In the genomic region with DNA sequence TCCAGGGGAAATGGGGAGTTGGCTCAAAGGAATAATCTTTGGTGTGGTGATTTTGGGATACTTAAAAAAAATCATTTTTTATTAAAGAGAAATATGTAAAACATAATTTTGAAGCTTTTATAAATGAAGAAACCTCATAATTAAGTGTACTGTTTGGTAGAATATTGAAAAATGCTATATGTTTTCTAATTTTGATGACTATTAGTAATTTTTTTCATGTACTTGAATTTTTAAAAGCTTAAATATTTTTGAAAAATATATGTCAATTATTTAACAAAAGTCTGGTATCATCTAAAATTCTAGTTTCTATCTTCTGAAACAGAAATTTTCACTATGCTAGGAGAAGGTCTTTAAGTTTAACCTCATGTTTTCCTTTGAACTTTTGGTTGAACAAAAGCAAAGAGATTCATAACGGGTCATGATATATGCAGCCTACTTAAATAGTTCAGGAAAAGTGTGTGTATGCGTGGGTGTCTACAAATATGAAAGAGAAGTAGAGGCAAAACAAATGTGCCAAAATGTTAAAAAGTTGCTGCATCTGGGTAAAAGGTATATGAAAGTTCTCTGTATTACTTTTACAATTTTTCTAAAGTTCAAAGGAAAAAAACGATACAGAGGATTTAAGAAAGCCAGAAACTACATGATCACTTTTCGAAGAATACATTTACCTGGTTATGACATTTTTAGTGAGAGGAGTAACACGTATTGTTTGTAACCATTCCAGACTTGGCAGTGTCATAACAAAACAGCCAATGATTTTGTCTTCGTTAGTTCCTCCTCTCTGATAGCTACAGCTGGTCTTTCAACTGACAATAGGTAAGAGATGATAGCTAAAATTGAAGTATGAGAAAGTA, we compare ENCODE assay signal across 13 cellular contexts.
"Had no signal": no experiment of that assay in that cellular context is flagged by ENCODE, and none has a peak within 500 bp of the region (broad histone marks: within the 10 kb centered on the region; RNA-seq: fewer than 3 reads in every experiment).

No MANE protein-coding gene starts in this region.

- ATAC-seq: esophagus mucosa had no signal

- H3K27me3 Mint-ChIP-seq: naive B cell had no signal

- H3K36me3 ChIP-seq: SJSA1 had no signal

- H3K9me3 Mint-ChIP-seq: naive B cell had no signal

- H3K4me1 Mint-ChIP-seq: naive B cell had no signal

- H3K9me3 ChIP-seq: neutrophil, SJSA1 had no signal

- H3K4me1 ChIP-seq: SJSA1 had no signal

- H3K27me3 ChIP-seq: dorsolateral prefrontal cortex, neutrophil, SJSA1 had no signal

- DNase-seq: activated CD8-positive, alpha-beta memory T cell treated with anti-CD3 and anti-CD28 coated beads for 24 hours; activated naive CD4-positive, alpha-beta T cell treated with Interleukin-2 at 50 U/mL for 16 hours; aorta; dorsolateral prefrontal cortex; glutamatergic neuron; naive B cell; posterior cingulate gyrus; trophoblast cell had no signal

- H3K4me3 Mint-ChIP-seq: naive B cell had no signal

- H3K4me3 ChIP-seq: dorsolateral prefrontal cortex, SJSA1, skin epidermis had no signal

- H3K27ac ChIP-seq: dorsolateral prefrontal cortex, neutrophil, SJSA1, skin epidermis, VCaP had no signal
